ENCODE assay signal across 7 cellular contexts in genomic region chr9:87785315-87785970, GRCh38. TPM values are rescaled to one million over a fixed set of nuclear protein-coding genes. Genes with fewer than 3 reads are reported as not detected.
DNase-seq lines count a peak whose midpoint lies in the region; TF ChIP-seq lines count a peak whose summit lies in the region.
"Not testable (repeated sequence)": the region's sequence is repeated elsewhere in the genome, so short reads cannot be mapped to it uniquely, and the experiment has no call there.

No MANE protein-coding gene starts in this region.

- not testable (repeated sequence) for H3K36me3 Mint-ChIP-seq in mesothelial cell of epicardium

- H3K27me3 Mint-ChIP-seq in mesothelial cell of epicardium (ENCODE audit: low read depth), result not testable (repeated sequence)

- H3K27ac ChIP-seq in BLaER1, result peak overlapping the region; percentile 68
- not testable (repeated sequence) for H3K27ac ChIP-seq in Karpas-422 (ENCODE audit: low read length)
- peak overlapping the region; percentile 83 for H3K27ac ChIP-seq in WERI-Rb-1

- H3K9me2 ChIP-seq in Karpas-422 (replicated peaks; ENCODE audit: insufficient read depth, low read length), result not testable (repeated sequence)

- H3K27ac Mint-ChIP-seq in mesothelial cell of epicardium, result peak overlapping the region; percentile 22

- peak overlapping the region; percentile 65 for H3K4me2 ChIP-seq in BLaER1
- H3K4me2 ChIP-seq in Karpas-422 (ENCODE audit: low read depth, low read length, poor library complexity, severe bottlenecking), result peak overlapping the region; percentile 44

- H3K36me3 ChIP-seq in BLaER1; Karpas-422 (ENCODE audit: insufficient read depth, low read length); WERI-Rb-1: not testable (repeated sequence)

- DNase-seq in Karpas-422 (peak; percentile 66), NCI-H524 treated with DMSO at 0.1 percent for 48 hours (lab: John Stamatoyannopoulos, UW) (peak; percentile 36), SK-N-DZ (ENCODE audit: low spot score) (peak; percentile 13), WERI-Rb-1 (peak; percentile 57), fibroblast of villous mesenchyme (ENCODE audit: low read depth) (peak; percentile 21)
- not testable (repeated sequence) for DNase-seq in mesothelial cell of epicardium (ENCODE audit: low spot score in 2 of 2, unreplicated experiment in 2 of 2)

- H3K9me3 Mint-ChIP-seq in mesothelial cell of epicardium, result not testable (repeated sequence)

- H3K4me1 ChIP-seq in BLaER1 (peaks cover 22% of the 10 kb centered on the region), Karpas-422 (ENCODE audit: low read length) (peaks cover 14% of the 10 kb centered on the region)

- H2AFZ ChIP-seq in Karpas-422 (ENCODE audit: low read length), result not testable (repeated sequence)

- H3K27me3 ChIP-seq in BLaER1; Karpas-422 (ENCODE audit: low read length); WERI-Rb-1 (ENCODE audit: insufficient read depth, low read depth, severe bottlenecking): not testable (repeated sequence)

- not testable (repeated sequence) for H3K4me3 Mint-ChIP-seq in mesothelial cell of epicardium

- not testable (repeated sequence) for H3K79me2 ChIP-seq in Karpas-422 (ENCODE audit: low read length)

- not testable (repeated sequence) for TF ChIP-seq CTCF in WERI-Rb-1 (IDR thresholded peaks at IDR 0.05; ENCODE audit: low read depth, low read length); fibroblast of villous mesenchyme (IDR thresholded peaks at IDR 0.05; ENCODE audit: insufficient read depth, low read depth, low read length); mesothelial cell of epicardium (IDR thresholded peaks at IDR 0.05; ENCODE audit: unreplicated experiment)

- H3K4me1 Mint-ChIP-seq in mesothelial cell of epicardium, result not testable (repeated sequence)

- H3K4me3 ChIP-seq in BLaER1; Karpas-422 (ENCODE audit: low read length); WERI-Rb-1 (ENCODE audit: low read depth, low read length); fibroblast of villous mesenchyme (ENCODE audit: low read depth, low read length): not testable (repeated sequence)

- H4K20me1 ChIP-seq in BLaER1; Karpas-422 (ENCODE audit: insufficient read depth, low read depth, low read length): not testable (repeated sequence)

- peak overlapping the region; percentile 18; the same call in 1 of the 2 replicates for H3K9ac ChIP-seq in BLaER1
- H3K9ac ChIP-seq in Karpas-422 (ENCODE audit: low read length), result not testable (repeated sequence)

- not testable (repeated sequence) for H3K9me3 ChIP-seq in BLaER1; Karpas-422 (ENCODE audit: low read length); WERI-Rb-1 (ENCODE audit: severe bottlenecking)

RNA-seq across cellular contexts. Expression of gene CTSL, which starts 59.5 kb away (rescaled TPM):
- total RNA-seq in Karpas-422 (2014; rRNA removed; shearing (Covaris generic); ENCODE audit: low replicate concordance), result not detected in 2 replicates
- polyA plus RNA-seq in SK-N-DZ (2014; cell fraction: cytosol; rRNA removed), result 33.3 and 39.0 TPM in 2 replicates
- 12.5 and 14.6 TPM in 2 replicates for polyA plus RNA-seq in SK-N-DZ (2014; cell fraction: nucleus; rRNA removed)
- total RNA-seq in fibroblast of villous mesenchyme, result 156 and 163 TPM in 2 replicates
- total RNA-seq in mesothelial cell of epicardium, result 85.9 to 90.5 TPM (median 86.2 TPM) in 3 replicates

Comparison
In these comparisons a context has a peak if more than half of its experiments do, and no peak if none do; other contexts are left out.
1. RNA of gene CTSL, which starts 59.5 kb away (total RNA-seq): 156 to 163 TPM in fibroblast of villous mesenchyme and 85.9 to 90.5 TPM in mesothelial cell of epicardium; not detected in Karpas-422; every median in the first group is over 10 times any median in the second.